ENCODE assay signal across 10 cellular contexts in genomic region chr6:165606740-165607008, GRCh38. TPM values are rescaled to one million over a fixed set of nuclear protein-coding genes. Genes with fewer than 3 reads are reported as not detected.
"Had no signal": no experiment of that assay in that cellular context is flagged by ENCODE, and none has a peak within 500 bp of the region (broad histone marks: within the 10 kb centered on the region; RNA-seq: fewer than 3 reads in every experiment).

No MANE protein-coding gene starts in this region.

- FAIRE-seq: H1, HTR-8/SVneo, K562 had no signal

- H3K4me2 ChIP-seq: GM23338 had no signal

- H3K9me3 ChIP-seq: HAP-1 had no signal

- ATAC-seq: GM23338, HCT116, K562 had no signal

- H3K4me1 ChIP-seq: HAP-1 had no signal

- H3K4me3 ChIP-seq: GM23338, HAP-1, K562 had no signal

- DNase-seq: H7, HFFc6, IMR-90, KG1 had no signal

- H3K36me3 ChIP-seq: HAP-1 had no signal

- H2AFZ ChIP-seq: GM23338 had no signal

RNA-seq across cellular contexts. Expression of gene PDE10A, which starts 56.4 kb away (rescaled TPM):
- polyA plus RNA-seq: K562 had no signal
